In genomic region chr12:47900480-47901129, GRCh38 we compare ENCODE assay signal across 1 cellular context.
TF ChIP-seq lines count a peak whose summit lies in the region.

No MANE protein-coding gene starts in this region.

TF ChIP-seq in HepG2, 621 proteins besides CTCF, POLR2A, EP300 and RAD21 (continued from another document):
- TF ChIP-seq ZBED4 (CRISPR knock-in tag; IDR thresholded peaks at IDR 0.05; ENCODE audit: borderline replicate concordance) = 0 out of 2 replicates have a peak, but pooled peaks have one; percentile 27
- TF ChIP-seq DNMT1 (CRISPR knock-in tag; IDR thresholded peaks at IDR 0.05) = 0 out of 2 replicates have a peak, but pooled peaks have one; percentile 73
- TF ChIP-seq ZNF484 (CRISPR knock-in tag; IDR thresholded peaks at IDR 0.05; ENCODE audit: borderline replicate concordance, low read depth) = no peak
- peak; percentile 27; the same call in 1 of the 2 replicates for TF ChIP-seq JUND (CRISPR knock-in tag; IDR thresholded peaks at IDR 0.05)
- TF ChIP-seq GPN1 (CRISPR knock-in tag; IDR thresholded peaks at IDR 0.05; ENCODE audit: borderline replicate concordance) = no peak
- 0 out of 2 replicates have a peak, but pooled peaks have one; percentile 19 for TF ChIP-seq ZBTB14 (CRISPR knock-in tag; IDR thresholded peaks at IDR 0.05)
- TF ChIP-seq KLF12 (CRISPR knock-in tag; IDR thresholded peaks at IDR 0.05; ENCODE audit: borderline replicate concordance) = no peak
- peak; percentile 56; the same call in 1 of the 2 replicates for TF ChIP-seq GATAD2A (CRISPR knock-in tag; IDR thresholded peaks at IDR 0.05)
- TF ChIP-seq HOXA3 (CRISPR knock-in tag; IDR thresholded peaks at IDR 0.05) = peak; percentile 37; the same call in 1 of the 2 replicates
- TF ChIP-seq ZNF576 (CRISPR knock-in tag; IDR thresholded peaks at IDR 0.05) = no peak
- TF ChIP-seq ZBTB21 (CRISPR knock-in tag; IDR thresholded peaks at IDR 0.05) = no peak
- TF ChIP-seq KDM2A (CRISPR knock-in tag; IDR thresholded peaks at IDR 0.05; ENCODE audit: borderline replicate concordance, low read depth) = peak; percentile 44; the same call in 1 of the 2 replicates
- no peak for TF ChIP-seq ZNF468 (CRISPR knock-in tag; IDR thresholded peaks at IDR 0.05)
- TF ChIP-seq MTERF4 (CRISPR knock-in tag; IDR thresholded peaks at IDR 0.05) = no peak
- TF ChIP-seq PBX3 (CRISPR knock-in tag; IDR thresholded peaks at IDR 0.05; ENCODE audit: borderline replicate concordance) = no peak
- TF ChIP-seq CEBPG (CRISPR knock-in tag; IDR thresholded peaks at IDR 0.05) = peak; percentile 88
- no peak for TF ChIP-seq ZNF816 (CRISPR knock-in tag; IDR thresholded peaks at IDR 0.05; ENCODE audit: borderline replicate concordance)
- TF ChIP-seq U2AF1 (optimal IDR thresholded peaks at IDR 0.05; ENCODE audit: low read depth, low read length) = no peak
- no peak for TF ChIP-seq ZNF776 (CRISPR knock-in tag; IDR thresholded peaks at IDR 0.05)
- TF ChIP-seq LRRFIP1 (CRISPR knock-in tag; conservative IDR thresholded peaks at IDR 0.05) = no peak
- no peak for TF ChIP-seq ZNF501 (CRISPR knock-in tag; IDR thresholded peaks at IDR 0.05)
- TF ChIP-seq MYC (CRISPR knock-in tag; IDR thresholded peaks at IDR 0.05; ENCODE audit: borderline replicate concordance) = peak; percentile 59; the same call in 1 of the 2 replicates
- no peak for TF ChIP-seq ZNF580 (CRISPR knock-in tag; IDR thresholded peaks at IDR 0.05; ENCODE audit: borderline replicate concordance, low read depth)
- TF ChIP-seq ZSCAN21 (CRISPR knock-in tag; IDR thresholded peaks at IDR 0.05; ENCODE audit: borderline replicate concordance) = peak; percentile 98
- TF ChIP-seq SNAPC2 (CRISPR knock-in tag; IDR thresholded peaks at IDR 0.05) = no peak
- TF ChIP-seq REPIN1 (CRISPR knock-in tag; IDR thresholded peaks at IDR 0.05; ENCODE audit: borderline replicate concordance, low read depth) = peak; percentile 81; the same call in 1 of the 2 replicates
TF ChIP-seq in HepG2: peak in this region for 74.
